ENCODE assay signal across 19 cellular contexts in genomic region chr10:132488231-132488821, GRCh38. TPM values are rescaled to one million over a fixed set of nuclear protein-coding genes. Genes with fewer than 3 reads are reported as not detected.
DNase-seq lines count a peak whose midpoint lies in the region; ATAC-seq and TF ChIP-seq lines count a peak whose summit lies in the region.
"Had no signal": no experiment of that assay in that cellular context is flagged by ENCODE, and none has a peak within 500 bp of the region (broad histone marks: within the 10 kb centered on the region; RNA-seq: fewer than 3 reads in every experiment).

No MANE protein-coding gene starts in this region.

- 94% methylated on average over 16 of the region's 16 CpGs for WGBS in right cardiac atrium

- H3K4me1 ChIP-seq in right cardiac atrium (ENCODE audit: control insufficient read depth, insufficient read depth, low read length) (no peaks in the 10 kb centered on the region), left lung (no peaks in the 10 kb centered on the region)
- H3K4me1 ChIP-seq: HAP-1 had no signal

- no peak for TF ChIP-seq CTCF in left lung (IDR thresholded peaks at IDR 0.05)

- H3K9me3 ChIP-seq in right cardiac atrium (ENCODE audit: control insufficient read depth, low read length), result no peaks in the 10 kb centered on the region
- no peaks in the 10 kb centered on the region for H3K9me3 ChIP-seq in left lung
- H3K9me3 ChIP-seq: HAP-1 had no signal

- H3K4me3 ChIP-seq in right cardiac atrium (ENCODE audit: low read length) (no peak overlapping the region), left lung (no peak overlapping the region)
- H3K4me3 ChIP-seq: BLaER1, HAP-1 had no signal

- ATAC-seq in right cardiac atrium, result no peak
- no peak for ATAC-seq in left ventricle myocardium superior
- ATAC-seq in left lung, result no peak
- no peak for ATAC-seq in sciatic nerve

- DNase-seq in right cardiac atrium, result peak in 2 of 3 donors; percentile 24 to 32
- no peak for DNase-seq in left ventricle myocardium superior
- peak; percentile 28 to 64 for DNase-seq in left lung
- peak; percentile 46 for DNase-seq in sciatic nerve (ENCODE audit: low spot score)
- no peak for DNase-seq in GM19240 (ENCODE audit: insufficient read length, low spot score)
- DNase-seq in DMS153 treated with DMSO at 0.1 percent for 48 hours (lab: John Stamatoyannopoulos, UW; ENCODE audit: unreplicated experiment), result no peak
- DNase-seq in SKM-1 (lab: John Stamatoyannopoulos, UW; ENCODE audit: unreplicated experiment), result no peak
- DNase-seq: CD4-positive, alpha-beta memory T cell; DMS153; GF-D8; Karpas-422; NCI-H1417 treated with DMSO at 0.1 percent for 48 hours; NCI-H187 treated with DMSO at 0.1 percent for 48 hours; NCI-H226; NCI-H524; NCI-H82 had no signal

- no peaks in the 10 kb centered on the region for H3K36me3 ChIP-seq in left lung
- H3K36me3 ChIP-seq: BLaER1, HAP-1 had no signal

- intact Hi-C loops in right cardiac atrium (cut with DNase I), result no loop called here
- intact Hi-C loops in left ventricle myocardium superior (cut with micrococcal nuclease), result no loop called here
- intact Hi-C loops in left lung (cut with DNase I), result no loop called here
- intact Hi-C loops in sciatic nerve (cut with DNase I), result no loop called here

- no peak overlapping the region for H3K27ac ChIP-seq in right cardiac atrium (ENCODE audit: low read length)
- H3K27ac ChIP-seq in left lung, result no peak overlapping the region
- H3K27ac ChIP-seq: BLaER1, HL-60 had no signal

- H3K27me3 ChIP-seq in right cardiac atrium (ENCODE audit: control insufficient read depth, insufficient read depth) (no peaks in the 10 kb centered on the region), left lung (no peaks in the 10 kb centered on the region)
- H3K27me3 ChIP-seq: BLaER1 had no signal

RNA-seq across cellular contexts. Expression of gene INPP5A, which starts 49.3 kb away (rescaled TPM):
- total RNA-seq in right cardiac atrium, result 100 to 1,000 TPM in 2 of 4 donors, 10 to 100 TPM in 2; 92.0 to 116 (median 99.2) TPM
- 60.0 TPM for polyA plus RNA-seq in right cardiac atrium
- 108 TPM for total RNA-seq in left ventricle myocardium superior
- 10 to 100 TPM; 32.0 to 37.0 TPM for total RNA-seq in left lung
- total RNA-seq in sciatic nerve, result 54.3 TPM

Comparison
In these comparisons a context has a peak if more than half of its experiments do, and no peak if none do; other contexts are left out.
1. DNase-seq: peak in right cardiac atrium (2 of 3), left lung (2 of 2) and sciatic nerve (single experiment); none in left ventricle myocardium superior (single experiment), GM19240 (single experiment), DMS153 treated with DMSO at 0.1 percent for 48 hours (single experiment) and SKM-1 (single experiment).